Comparison of ENCODE assay signal across 8 cellular contexts in genomic region chr12:122421815-122422737, GRCh38. TPM values are rescaled to one million over a fixed set of nuclear protein-coding genes. Genes with fewer than 3 reads are reported as not detected.
DNase-seq lines count a peak whose midpoint lies in the region; ATAC-seq, FAIRE-seq and TF ChIP-seq lines count a peak whose summit lies in the region.

TSS of gene CLIP1 (minus strand) at chr12:122422669. CDS start at chr12:122380452, 42,217 bp downstream.

- no peaks in the 10 kb centered on the region for H3K36me3 ChIP-seq in pancreas
- H3K36me3 ChIP-seq in uterus: no peaks in the 10 kb centered on the region

- peak in 1 of 4 donors; percentile 22 for TF ChIP-seq CTCF in pancreas (IDR thresholded peaks at IDR 0.05)
- peak in 3 of 4 experiments; percentile 33 to 57 (median 45) for TF ChIP-seq CTCF in uterus (IDR thresholded peaks at IDR 0.05)

- no peaks in the 10 kb centered on the region for H3K27me3 ChIP-seq in pancreas
- no peaks in the 10 kb centered on the region for H3K27me3 ChIP-seq in uterus

- peak; percentile 64 to 89 for TF ChIP-seq POLR2A in uterus (IDR thresholded peaks at IDR 0.05)

- in situ Hi-C loops in Caki2 (cut with HindIII; ENCODE audit: low pct_unique_long_range_greater_than_20kb, low sequenced_read_pairs): no loop called here
- in situ Hi-C loops in SK-MEL-5 (cut with HindIII; ENCODE audit: low pct_unique_long_range_greater_than_20kb, low sequenced_read_pairs): no loop called here

- H3K4me1 ChIP-seq in pancreas (peaks cover 14 to 22% (median 16%) of the 10 kb centered on the region in 3 donors), uterus (peaks cover 4 to 7% of the 10 kb centered on the region in 2 donors)

- H3K27ac Mint-ChIP-seq in activated naive CD4-positive, alpha-beta T cell treated with anti-CD3 and anti-CD28 coated beads, Interleukin-2, amount 50 U/mL, for 72 hours: peak within 1 kb of the TSS; percentile 91 to 97

- 1% methylated on average over 57 to 120 of the region's 120 CpGs for WGBS in pancreas, 2 donors

- peaks cover 6% of the 10 kb centered on the region in 2 donors for H3K36me3 Mint-ChIP-seq in activated naive CD4-positive, alpha-beta T cell treated with anti-CD3 and anti-CD28 coated beads, Interleukin-2, amount 50 U/mL, for 72 hours

- ATAC-seq in GM19438 (IDR thresholded peaks at IDR 0.05; ENCODE audit: low read depth, unreplicated experiment) (peak; percentile 64), pancreas (peak; percentile 75 to 84 (median 77))
- peak; percentile 78 for ATAC-seq in activated naive CD4-positive, alpha-beta T cell treated with anti-CD3 and anti-CD28 coated beads, Interleukin-2, amount 50 U/mL, for 72 hours

- H3K9me3 ChIP-seq in pancreas (no peaks in the 10 kb centered on the region), uterus (no peaks in the 10 kb centered on the region)

- H3K9me3 Mint-ChIP-seq in activated naive CD4-positive, alpha-beta T cell treated with anti-CD3 and anti-CD28 coated beads, Interleukin-2, amount 50 U/mL, for 72 hours: no peaks in the 10 kb centered on the region

- intact Hi-C loops in head of caudate nucleus (cut with DNase I): no loop called here
- intact Hi-C loops in pancreas (cut with DNase I): no loop called here
- intact Hi-C loops in uterus (cut with DNase I; ENCODE audit: low total_unique reads): no loop called here

- H3K4me3 ChIP-seq in pancreas (peak within 1 kb of the TSS; percentile 59 to 96 (median 88)), uterus (peak within 1 kb of the TSS; percentile 63 to 97)

- no peak for FAIRE-seq in pancreas (lab: Jason Lieb, UNC)

- DNase-seq in Caki2 (ENCODE audit: low read depth) (peak; percentile 82), HT-29 (ENCODE audit: low spot score) (peak; percentile 76), SK-MEL-5 (ENCODE audit: low read depth, low spot score) (peak; percentile 63), head of caudate nucleus (peak in 39 of 42 donors; percentile 32 to 82 (median 64)), pancreas (peak; percentile 70 to 89 (median 80)), uterus (peak; percentile 60 to 69)
- peak; percentile 64 to 76 for DNase-seq in activated naive CD4-positive, alpha-beta T cell treated with anti-CD3 and anti-CD28 coated beads, Interleukin-2, amount 50 U/mL, for 72 hours (ENCODE audit: low spot score in 2 of 2)

- peak within 1 kb of the TSS; percentile 98 to 99 (median 99) for H3K27ac ChIP-seq in pancreas
- peak within 1 kb of the TSS; percentile 99 to 100 for H3K27ac ChIP-seq in uterus

RNA-seq across cellular contexts. Expression of gene CLIP1, which starts in this region (rescaled TPM):
- total RNA-seq in Caki2 (2014; rRNA removed; shearing (Covaris generic); ENCODE audit: low replicate concordance): 26.9 and 28.4 TPM in 2 replicates
- 23.3 and 26.6 TPM in 2 replicates for total RNA-seq in HT-29 (2014; rRNA removed; shearing (Covaris generic))
- 70.3 and 84.2 TPM in 2 replicates for total RNA-seq in SK-MEL-5 (2014; rRNA removed; shearing (Covaris generic))
- polyA plus RNA-seq in SK-MEL-5 (2015; cell fraction: cytosol; rRNA removed): 62.9 and 88.6 TPM in 2 replicates
- polyA plus RNA-seq in SK-MEL-5 (2015; cell fraction: nucleus; rRNA removed): 87.6 and 88.7 TPM in 2 replicates
- total RNA-seq in activated naive CD4-positive, alpha-beta T cell treated with anti-CD3 and anti-CD28 coated beads, Interleukin-2, amount 50 U/mL, for 72 hours: 10 to 100 TPM; 40.7 to 69.0 TPM
- 10 to 100 TPM; 29.6 to 43.9 (median 35.3) TPM for total RNA-seq in pancreas
- polyA plus RNA-seq in pancreas: 10 to 100 TPM; 17.1 to 19.8 TPM
- total RNA-seq in uterus: 100 to 1,000 TPM in 2 of 4 donors, 10 to 100 TPM in 2; 48.2 to 134 (median 96.8) TPM

Comparison
In these comparisons a context has a peak if more than half of its experiments do, and no peak if none do; other contexts are left out.
1. Peak in every context shown above with its lines: DNase-seq, ATAC-seq, H3K4me3 ChIP-seq and H3K27ac ChIP-seq.